Comparison of ENCODE assay signal across 17 cellular contexts in the genomic region with DNA sequence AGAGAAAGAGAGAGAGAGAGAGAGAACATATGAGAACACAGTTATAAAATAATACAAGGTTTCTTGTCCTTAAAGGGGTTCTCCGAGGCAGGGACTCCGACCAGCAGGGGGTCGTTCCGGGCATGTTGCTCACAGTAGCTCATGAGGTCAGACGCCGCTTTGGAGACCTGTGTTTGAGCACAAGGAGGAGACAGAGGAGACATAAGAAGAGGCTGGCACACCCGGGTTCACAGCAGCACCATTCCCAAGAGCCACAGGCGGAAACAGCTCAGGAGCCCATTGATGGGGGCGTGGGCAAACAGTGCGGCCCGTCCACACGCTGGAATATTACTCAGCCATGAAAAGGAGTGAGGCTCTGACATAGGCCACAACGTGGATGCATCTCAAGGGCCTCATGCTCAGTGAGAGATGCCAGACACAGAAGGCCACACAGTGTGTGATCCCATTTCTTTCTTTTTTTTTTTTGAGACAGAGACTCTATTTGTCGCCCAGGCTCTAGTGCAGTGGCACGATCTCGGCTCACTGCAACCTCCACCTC.
"Had no signal": no experiment of that assay in that cellular context is flagged by ENCODE, and none has a peak within 500 bp of the region (broad histone marks: within the 10 kb centered on the region; RNA-seq: fewer than 3 reads in every experiment).

No MANE protein-coding gene starts in this region.

- H3K27ac ChIP-seq: KMS-11 had no signal

- H3K9ac ChIP-seq: KMS-11, SK-N-SH had no signal

- H3K9me3 ChIP-seq: SK-N-SH had no signal

- H3K4me2 ChIP-seq: KMS-11, SK-N-SH had no signal

- DNase-seq: Kasumi-1, MM.1S, NCI-H1092 treated with DMSO at 0.1 percent for 48 hours, NCI-H1436, NCI-H187, NCI-H2029, NCI-H2081 treated with DMSO at 0.1 percent for 48 hours, NCI-H2171, NCI-H226, NCI-H446, NCI-H510A, NCI-H524 treated with DMSO at 0.1 percent for 48 hours, NCI-H69, NCI-H774, SHP77, SK-N-SH had no signal
